Comparison of ENCODE assay signal across 1 cellular context in genomic region chr1:156689035-156689959, GRCh38.
TF ChIP-seq lines count a peak whose summit lies in the region.

No MANE protein-coding gene starts in this region.

TF ChIP-seq in HepG2, 621 proteins besides CTCF, POLR2A, EP300 and RAD21 (continued from another document):
- TF ChIP-seq ZEB1 (IDR thresholded peaks at IDR 0.05; ENCODE audit: insufficient replicate concordance, low read depth) (no peak), SATB2 (CRISPR knock-in tag; IDR thresholded peaks at IDR 0.05) (no peak), MXD4 (CRISPR knock-in tag; IDR thresholded peaks at IDR 0.05) (no peak), HNRNPH1 (optimal IDR thresholded peaks at IDR 0.05; ENCODE audit: low read depth, low read length) (no peak), MAFK (conservative IDR thresholded peaks at IDR 0.05 in 1 of 2, IDR thresholded peaks at IDR 0.05 in 1 of 2; ENCODE audit: low read length in 2 of 2) (no peak), ATF4 (CRISPR knock-in tag; IDR thresholded peaks at IDR 0.05) (no peak), RBAK (CRISPR knock-in tag; IDR thresholded peaks at IDR 0.05) (no peak), SNRNP70 (IDR thresholded peaks at IDR 0.05; ENCODE audit: low read depth, low read length) (no peak), RORA (CRISPR knock-in tag; IDR thresholded peaks at IDR 0.05) (no peak), NRL (CRISPR knock-in tag; IDR thresholded peaks at IDR 0.05; ENCODE audit: borderline replicate concordance) (no peak), PATZ1 (CRISPR knock-in tag; IDR thresholded peaks at IDR 0.05) (peak; percentile 74), ZNF746 (CRISPR knock-in tag; IDR thresholded peaks at IDR 0.05) (no peak), ZNF224 (CRISPR knock-in tag; IDR thresholded peaks at IDR 0.05) (no peak), ZNF10 (CRISPR knock-in tag; IDR thresholded peaks at IDR 0.05; ENCODE audit: borderline replicate concordance, low read depth) (no peak), ZMAT5 (CRISPR knock-in tag; IDR thresholded peaks at IDR 0.05; ENCODE audit: borderline replicate concordance, low read depth) (no peak), ZNF619 (CRISPR knock-in tag; IDR thresholded peaks at IDR 0.05) (0 out of 2 replicates have a peak, but pooled peaks have one; percentile 42), CENPX (CRISPR knock-in tag; IDR thresholded peaks at IDR 0.05) (no peak), ZNF251 (CRISPR knock-in tag; IDR thresholded peaks at IDR 0.05) (no peak)
- TF ChIP-seq, protein P1, sequence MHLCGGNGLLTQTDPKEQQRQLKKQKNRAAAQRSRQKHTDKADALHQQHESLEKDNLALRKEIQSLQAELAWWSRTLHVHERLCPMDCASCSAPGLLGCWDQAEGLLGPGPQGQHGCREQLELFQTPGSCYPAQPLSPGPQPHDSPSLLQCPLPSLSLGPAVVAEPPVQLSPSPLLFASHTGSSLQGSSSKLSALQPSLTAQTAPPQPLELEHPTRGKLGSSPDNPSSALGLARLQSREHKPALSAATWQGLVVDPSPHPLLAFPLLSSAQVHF (CRISPR knock-in tag; IDR thresholded peaks at IDR 0.05) = no peak
- TF ChIP-seq, protein P2, sequence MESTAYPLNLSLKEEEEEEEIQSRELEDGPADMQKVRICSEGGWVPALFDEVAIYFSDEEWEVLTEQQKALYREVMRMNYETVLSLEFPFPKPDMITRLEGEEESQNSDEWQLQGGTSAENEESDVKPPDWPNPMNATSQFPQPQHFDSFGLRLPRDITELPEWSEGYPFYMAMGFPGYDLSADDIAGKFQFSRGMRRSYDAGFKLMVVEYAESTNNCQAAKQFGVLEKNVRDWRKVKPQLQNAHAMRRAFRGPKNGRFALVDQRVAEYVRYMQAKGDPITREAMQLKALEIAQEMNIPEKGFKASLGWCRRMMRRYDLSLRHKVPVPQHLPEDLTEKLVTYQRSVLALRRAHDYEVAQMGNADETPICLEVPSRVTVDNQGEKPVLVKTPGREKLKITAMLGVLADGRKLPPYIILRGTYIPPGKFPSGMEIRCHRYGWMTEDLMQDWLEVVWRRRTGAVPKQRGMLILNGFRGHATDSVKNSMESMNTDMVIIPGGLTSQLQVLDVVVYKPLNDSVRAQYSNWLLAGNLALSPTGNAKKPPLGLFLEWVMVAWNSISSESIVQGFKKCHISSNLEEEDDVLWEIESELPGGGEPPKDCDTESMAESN (CRISPR knock-in tag; conservative IDR thresholded peaks at IDR 0.05) = no peak
- TF ChIP-seq, protein P3, sequence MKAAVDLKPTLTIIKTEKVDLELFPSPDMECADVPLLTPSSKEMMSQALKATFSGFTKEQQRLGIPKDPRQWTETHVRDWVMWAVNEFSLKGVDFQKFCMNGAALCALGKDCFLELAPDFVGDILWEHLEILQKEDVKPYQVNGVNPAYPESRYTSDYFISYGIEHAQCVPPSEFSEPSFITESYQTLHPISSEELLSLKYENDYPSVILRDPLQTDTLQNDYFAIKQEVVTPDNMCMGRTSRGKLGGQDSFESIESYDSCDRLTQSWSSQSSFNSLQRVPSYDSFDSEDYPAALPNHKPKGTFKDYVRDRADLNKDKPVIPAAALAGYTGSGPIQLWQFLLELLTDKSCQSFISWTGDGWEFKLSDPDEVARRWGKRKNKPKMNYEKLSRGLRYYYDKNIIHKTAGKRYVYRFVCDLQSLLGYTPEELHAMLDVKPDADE (CRISPR knock-in tag; IDR thresholded peaks at IDR 0.05) = no peak
- TF ChIP-seq, protein P4, sequence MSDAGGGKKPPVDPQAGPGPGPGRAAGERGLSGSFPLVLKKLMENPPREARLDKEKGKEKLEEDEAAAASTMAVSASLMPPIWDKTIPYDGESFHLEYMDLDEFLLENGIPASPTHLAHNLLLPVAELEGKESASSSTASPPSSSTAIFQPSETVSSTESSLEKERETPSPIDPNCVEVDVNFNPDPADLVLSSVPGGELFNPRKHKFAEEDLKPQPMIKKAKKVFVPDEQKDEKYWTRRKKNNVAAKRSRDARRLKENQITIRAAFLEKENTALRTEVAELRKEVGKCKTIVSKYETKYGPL (CRISPR knock-in tag; IDR thresholded peaks at IDR 0.05) = no peak
- TF ChIP-seq, protein P5, sequence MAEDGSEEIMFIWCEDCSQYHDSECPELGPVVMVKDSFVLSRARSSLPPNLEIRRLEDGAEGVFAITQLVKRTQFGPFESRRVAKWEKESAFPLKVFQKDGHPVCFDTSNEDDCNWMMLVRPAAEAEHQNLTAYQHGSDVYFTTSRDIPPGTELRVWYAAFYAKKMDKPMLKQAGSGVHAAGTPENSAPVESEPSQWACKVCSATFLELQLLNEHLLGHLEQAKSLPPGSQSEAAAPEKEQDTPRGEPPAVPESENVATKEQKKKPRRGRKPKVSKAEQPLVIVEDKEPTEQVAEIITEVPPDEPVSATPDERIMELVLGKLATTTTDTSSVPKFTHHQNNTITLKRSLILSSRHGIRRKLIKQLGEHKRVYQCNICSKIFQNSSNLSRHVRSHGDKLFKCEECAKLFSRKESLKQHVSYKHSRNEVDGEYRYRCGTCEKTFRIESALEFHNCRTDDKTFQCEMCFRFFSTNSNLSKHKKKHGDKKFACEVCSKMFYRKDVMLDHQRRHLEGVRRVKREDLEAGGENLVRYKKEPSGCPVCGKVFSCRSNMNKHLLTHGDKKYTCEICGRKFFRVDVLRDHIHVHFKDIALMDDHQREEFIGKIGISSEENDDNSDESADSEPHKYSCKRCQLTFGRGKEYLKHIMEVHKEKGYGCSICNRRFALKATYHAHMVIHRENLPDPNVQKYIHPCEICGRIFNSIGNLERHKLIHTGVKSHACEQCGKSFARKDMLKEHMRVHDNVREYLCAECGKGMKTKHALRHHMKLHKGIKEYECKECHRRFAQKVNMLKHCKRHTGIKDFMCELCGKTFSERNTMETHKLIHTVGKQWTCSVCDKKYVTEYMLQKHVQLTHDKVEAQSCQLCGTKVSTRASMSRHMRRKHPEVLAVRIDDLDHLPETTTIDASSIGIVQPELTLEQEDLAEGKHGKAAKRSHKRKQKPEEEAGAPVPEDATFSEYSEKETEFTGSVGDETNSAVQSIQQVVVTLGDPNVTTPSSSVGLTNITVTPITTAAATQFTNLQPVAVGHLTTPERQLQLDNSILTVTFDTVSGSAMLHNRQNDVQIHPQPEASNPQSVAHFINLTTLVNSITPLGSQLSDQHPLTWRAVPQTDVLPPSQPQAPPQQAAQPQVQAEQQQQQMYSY (CRISPR knock-in tag; IDR thresholded peaks at IDR 0.05) = no peak
